ENCODE assay signal across 8 cellular contexts in the genomic region with DNA sequence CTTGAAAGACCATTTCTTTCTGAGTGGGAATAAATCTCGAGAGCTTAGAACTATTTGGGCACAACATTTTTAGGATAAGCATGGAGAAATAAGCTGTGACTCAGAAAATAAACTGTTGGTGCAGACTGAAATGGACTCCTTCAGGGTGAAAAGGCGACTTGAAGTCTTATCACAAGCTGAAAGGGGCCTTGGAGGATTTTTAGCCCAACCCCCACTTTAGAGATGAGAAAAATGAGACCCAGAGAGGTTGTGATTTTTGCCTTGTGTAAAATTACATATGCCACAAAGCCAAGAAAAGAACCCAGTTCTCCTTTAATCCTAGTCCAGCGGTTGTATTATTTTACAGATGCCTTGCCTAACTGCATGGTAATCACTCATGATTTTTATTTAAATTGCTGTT. TPM values are rescaled to one million over a fixed set of nuclear protein-coding genes. Genes with fewer than 3 reads are reported as not detected.
DNase-seq lines count a peak whose midpoint lies in the region; TF ChIP-seq lines count a peak whose summit lies in the region.

No MANE protein-coding gene starts in this region.

- peak overlapping the region; percentile 95 for H3K4me3 ChIP-seq in epithelial cell of esophagus (ENCODE audit: low read length)
- peak overlapping the region; percentile 95 to 96 for H3K4me3 ChIP-seq in prostate gland

- H3K27ac ChIP-seq in prostate gland = peak overlapping the region; percentile 97 to 99

- DNase-seq in NCI-H524 (lab: John Stamatoyannopoulos, UW) (peak; percentile 24 to 40), NCI-H524 treated with DMSO at 0.1 percent for 48 hours (lab: John Stamatoyannopoulos, UW) (no peak), RPMI7951 (ENCODE audit: low read depth) (peak; percentile 49), epithelial cell of esophagus (ENCODE audit: low read depth) (peak; percentile 30), prostate gland (ENCODE audit: low spot score) (no peak), cortex of kidney (lab: John Stamatoyannopoulos, UW) (no peak), COR-L47 (lab: John Stamatoyannopoulos, UW) (no peak), NCI-H2029 treated with DMSO at 0.1 percent for 48 hours (lab: John Stamatoyannopoulos, UW) (no peak)

- no peak for TF ChIP-seq POLR2A in prostate gland (IDR thresholded peaks at IDR 0.05)

- intact Hi-C loops in prostate gland (cut with DNase I) = loop anchor here (2.0 to 5.0 kb wide), 2 partner anchors 81 to 301 kb away; no protein-coding TSS in a partner anchor

- no peaks in the 10 kb centered on the region for H3K36me3 ChIP-seq in prostate gland

- no peaks in the 10 kb centered on the region for H3K9me3 ChIP-seq in prostate gland

- H3K4me1 ChIP-seq in prostate gland (replicated peaks) = peaks cover 11% of the 10 kb centered on the region

- 26% methylated on average over 3 of the region's 3 CpGs for WGBS in prostate gland

- TF ChIP-seq CTCF in epithelial cell of esophagus (IDR thresholded peaks at IDR 0.05; ENCODE audit: insufficient read depth, low read depth, low read length, missing control alignments) = no peak
- TF ChIP-seq CTCF in prostate gland (IDR thresholded peaks at IDR 0.05) = no peak

- no peaks in the 10 kb centered on the region for H3K27me3 ChIP-seq in prostate gland (replicated peaks; ENCODE audit: insufficient read depth)

RNA-seq across cellular contexts. Expression of a gene that starts 1.5 kb away (rescaled TPM):
- total RNA-seq in RPMI7951 (2014; rRNA removed; shearing (Covaris generic)) = 85.4 and 125 TPM in 2 replicates
- total RNA-seq in prostate gland = 10 to 100 TPM; 47.7 to 51.2 TPM

Comparison
In these comparisons a context has a peak if more than half of its experiments do, and no peak if none do; other contexts are left out.
1. DNase-seq: peak in NCI-H524 (2 of 2), RPMI7951 (single experiment) and epithelial cell of esophagus (single experiment); none in NCI-H524 treated with DMSO at 0.1 percent for 48 hours (single experiment), prostate gland (single experiment), cortex of kidney (single experiment), COR-L47 (single experiment) and NCI-H2029 treated with DMSO at 0.1 percent for 48 hours (single experiment).